ENCODE assay signal across 21 cellular contexts in the genomic region with DNA sequence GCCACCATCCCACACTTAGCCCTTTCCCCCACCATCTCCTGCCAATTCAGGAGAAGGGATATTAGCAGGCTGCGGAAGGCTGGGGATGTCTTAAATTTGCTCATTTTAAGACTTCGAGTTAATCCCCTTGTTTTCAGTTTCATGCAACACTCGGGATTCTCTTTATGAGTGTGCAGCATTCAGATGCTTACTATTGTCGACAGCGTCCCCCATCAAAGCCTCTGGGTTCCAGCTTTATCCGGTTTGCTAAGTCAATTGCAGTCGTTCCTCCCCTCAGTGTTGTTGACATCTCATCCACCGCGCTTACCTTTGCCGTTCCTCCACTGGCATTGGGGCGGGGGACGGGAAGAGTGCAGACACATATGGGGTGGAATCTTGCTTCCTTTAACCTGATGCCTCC.
"Had no signal": no experiment of that assay in that cellular context is flagged by ENCODE, and none has a peak within 500 bp of the region (broad histone marks: within the 10 kb centered on the region; RNA-seq: fewer than 3 reads in every experiment).

No MANE protein-coding gene starts in this region.

- H2AFZ ChIP-seq: parathyroid adenoma had no signal

- ATAC-seq: heart left ventricle; left colon; left ventricle myocardium superior; psoas muscle; sciatic nerve; stimulated activated naive CD8-positive, alpha-beta T cell treated with anti-CD3 and anti-CD28 coated beads, Interleukin-15, Interleukin-2, amounts not matched to agents 100 U/mL and 50 U/mL, for 24 hours had no signal

- H3K27ac ChIP-seq: coronary artery, heart left ventricle, parathyroid adenoma, psoas muscle, skin epidermis, suprapubic skin, thyroid gland, uterus had no signal

- H3K9me3 Mint-ChIP-seq: naive B cell, type B pancreatic cell had no signal

- H3K4me3 ChIP-seq: coronary artery, heart left ventricle, lung, psoas muscle, skin epidermis, suprapubic skin, thyroid gland, uterus had no signal

- H3K9me3 ChIP-seq: heart left ventricle, psoas muscle, suprapubic skin, thyroid gland, uterus had no signal

- H3K27ac Mint-ChIP-seq: naive B cell, type B pancreatic cell had no signal

- H3K36me3 ChIP-seq: heart left ventricle, suprapubic skin, thyroid gland, uterus had no signal

- H3K79me2 ChIP-seq: parathyroid adenoma had no signal

- H3K27me3 ChIP-seq: thyroid gland had no signal

- H3K4me3 Mint-ChIP-seq: naive B cell, type B pancreatic cell had no signal

- H3K9ac ChIP-seq: parathyroid adenoma had no signal

- H3K4me1 ChIP-seq: parathyroid adenoma, psoas muscle had no signal

- H3K36me3 Mint-ChIP-seq: naive B cell, type B pancreatic cell had no signal

- DNase-seq: effector CD4-positive, alpha-beta T cell; foreskin melanocyte; heart left ventricle; hippocampal formation; left colon; left ventricle myocardium superior; mesendoderm; naive B cell; nucleus accumbens; psoas muscle; retina; stimulated activated naive CD8-positive, alpha-beta T cell treated with anti-CD3 and anti-CD28 coated beads, Interleukin-15, Interleukin-2, amounts not matched to agents 100 U/mL and 50 U/mL, for 24 hours; thyroid gland; uterus had no signal
